ENCODE assay signal across 2 cellular contexts in genomic region chr7:30353532-30353931, GRCh38.
TF ChIP-seq lines count a peak whose summit lies in the region.

No MANE protein-coding gene starts in this region.

TF ChIP-seq in GM23338, 12 proteins besides CTCF, POLR2A, EP300 and RAD21 (continued from another document):
- TF ChIP-seq, protein P1, sequence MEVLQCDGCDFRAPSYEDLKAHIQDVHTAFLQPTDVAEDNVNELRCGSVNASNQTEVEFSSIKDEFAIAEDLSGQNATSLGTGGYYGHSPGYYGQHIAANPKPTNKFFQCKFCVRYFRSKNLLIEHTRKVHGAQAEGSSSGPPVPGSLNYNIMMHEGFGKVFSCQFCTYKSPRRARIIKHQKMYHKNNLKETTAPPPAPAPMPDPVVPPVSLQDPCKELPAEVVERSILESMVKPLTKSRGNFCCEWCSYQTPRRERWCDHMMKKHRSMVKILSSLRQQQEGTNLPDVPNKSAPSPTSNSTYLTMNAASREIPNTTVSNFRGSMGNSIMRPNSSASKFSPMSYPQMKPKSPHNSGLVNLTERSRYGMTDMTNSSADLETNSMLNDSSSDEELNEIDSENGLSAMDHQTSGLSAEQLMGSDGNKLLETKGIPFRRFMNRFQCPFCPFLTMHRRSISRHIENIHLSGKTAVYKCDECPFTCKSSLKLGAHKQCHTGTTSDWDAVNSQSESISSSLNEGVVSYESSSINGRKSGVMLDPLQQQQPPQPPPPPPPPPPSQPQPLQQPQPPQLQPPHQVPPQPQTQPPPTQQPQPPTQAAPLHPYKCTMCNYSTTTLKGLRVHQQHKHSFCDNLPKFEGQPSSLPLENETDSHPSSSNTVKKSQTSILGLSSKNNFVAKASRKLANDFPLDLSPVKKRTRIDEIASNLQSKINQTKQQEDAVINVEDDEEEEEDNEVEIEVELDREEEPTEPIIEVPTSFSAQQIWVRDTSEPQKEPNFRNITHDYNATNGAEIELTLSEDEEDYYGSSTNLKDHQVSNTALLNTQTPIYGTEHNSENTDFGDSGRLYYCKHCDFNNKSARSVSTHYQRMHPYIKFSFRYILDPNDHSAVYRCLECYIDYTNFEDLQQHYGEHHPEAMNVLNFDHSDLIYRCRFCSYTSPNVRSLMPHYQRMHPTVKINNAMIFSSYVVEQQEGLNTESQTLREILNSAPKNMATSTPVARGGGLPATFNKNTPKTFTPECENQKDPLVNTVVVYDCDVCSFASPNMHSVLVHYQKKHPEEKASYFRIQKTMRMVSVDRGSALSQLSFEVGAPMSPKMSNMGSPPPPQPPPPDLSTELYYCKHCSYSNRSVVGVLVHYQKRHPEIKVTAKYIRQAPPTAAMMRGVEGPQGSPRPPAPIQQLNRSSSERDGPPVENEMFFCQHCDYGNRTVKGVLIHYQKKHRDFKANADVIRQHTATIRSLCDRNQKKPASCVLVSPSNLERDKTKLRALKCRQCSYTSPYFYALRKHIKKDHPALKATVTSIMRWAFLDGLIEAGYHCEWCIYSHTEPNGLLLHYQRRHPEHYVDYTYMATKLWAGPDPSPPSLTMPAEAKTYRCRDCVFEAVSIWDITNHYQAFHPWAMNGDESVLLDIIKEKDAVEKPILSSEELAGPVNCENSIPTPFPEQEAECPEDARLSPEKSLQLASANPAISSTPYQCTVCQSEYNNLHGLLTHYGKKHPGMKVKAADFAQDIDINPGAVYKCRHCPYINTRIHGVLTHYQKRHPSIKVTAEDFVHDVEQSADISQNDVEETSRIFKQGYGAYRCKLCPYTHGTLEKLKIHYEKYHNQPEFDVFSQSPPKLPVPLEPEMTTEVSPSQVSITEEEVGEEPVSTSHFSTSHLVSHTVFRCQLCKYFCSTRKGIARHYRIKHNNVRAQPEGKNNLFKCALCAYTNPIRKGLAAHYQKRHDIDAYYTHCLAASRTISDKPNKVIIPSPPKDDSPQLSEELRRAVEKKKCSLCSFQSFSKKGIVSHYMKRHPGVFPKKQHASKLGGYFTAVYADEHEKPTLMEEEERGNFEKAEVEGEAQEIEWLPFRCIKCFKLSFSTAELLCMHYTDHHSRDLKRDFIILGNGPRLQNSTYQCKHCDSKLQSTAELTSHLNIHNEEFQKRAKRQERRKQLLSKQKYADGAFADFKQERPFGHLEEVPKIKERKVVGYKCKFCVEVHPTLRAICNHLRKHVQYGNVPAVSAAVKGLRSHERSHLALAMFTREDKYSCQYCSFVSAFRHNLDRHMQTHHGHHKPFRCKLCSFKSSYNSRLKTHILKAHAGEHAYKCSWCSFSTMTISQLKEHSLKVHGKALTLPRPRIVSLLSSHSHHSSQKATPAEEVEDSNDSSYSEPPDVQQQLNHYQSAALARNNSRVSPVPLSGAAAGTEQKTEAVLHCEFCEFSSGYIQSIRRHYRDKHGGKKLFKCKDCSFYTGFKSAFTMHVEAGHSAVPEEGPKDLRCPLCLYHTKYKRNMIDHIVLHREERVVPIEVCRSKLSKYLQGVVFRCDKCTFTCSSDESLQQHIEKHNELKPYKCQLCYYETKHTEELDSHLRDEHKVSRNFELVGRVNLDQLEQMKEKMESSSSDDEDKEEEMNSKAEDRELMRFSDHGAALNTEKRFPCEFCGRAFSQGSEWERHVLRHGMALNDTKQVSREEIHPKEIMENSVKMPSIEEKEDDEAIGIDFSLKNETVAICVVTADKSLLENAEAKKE (CRISPR knock-in tag; IDR thresholded peaks at IDR 0.05) = no peak
- no peak for TF ChIP-seq REST (IDR thresholded peaks at IDR 0.05; ENCODE audit: unreplicated experiment)
- no peak for TF ChIP-seq EZH2phosphoT487 (IDR thresholded peaks at IDR 0.05; ENCODE audit: unreplicated experiment)
- no peak for TF ChIP-seq ETS1 (IDR thresholded peaks at IDR 0.05)
- no peak for TF ChIP-seq NANOG (IDR thresholded peaks at IDR 0.05; ENCODE audit: borderline replicate concordance)
- no peak for TF ChIP-seq CREB1 (CRISPR knock-in tag; IDR thresholded peaks at IDR 0.05; ENCODE audit: low read depth)

TF ChIP-seq in K562, 482 proteins besides CTCF, POLR2A, EP300 and RAD21 (continued from another document):
- TF ChIP-seq STAT6 (CRISPR knock-in tag; IDR thresholded peaks at IDR 0.05) (no peak), CLOCK (CRISPR knock-in tag; IDR thresholded peaks at IDR 0.05; ENCODE audit: borderline replicate concordance) (no peak), CREM (IDR thresholded peaks at IDR 0.05; ENCODE audit: low read depth) (no peak), CEBPG (CRISPR knock-in tag; IDR thresholded peaks at IDR 0.05) (no peak), CEBPG (tag; conservative IDR thresholded peaks at IDR 0.05 in 1 of 2, IDR thresholded peaks at IDR 0.05 in 1 of 2) (peak; percentile 32 to 68; a peak in 3 of 4 replicates), CEBPB (tag; IDR thresholded peaks at IDR 0.05) (peak; percentile 59)
- TF ChIP-seq, protein P2, sequence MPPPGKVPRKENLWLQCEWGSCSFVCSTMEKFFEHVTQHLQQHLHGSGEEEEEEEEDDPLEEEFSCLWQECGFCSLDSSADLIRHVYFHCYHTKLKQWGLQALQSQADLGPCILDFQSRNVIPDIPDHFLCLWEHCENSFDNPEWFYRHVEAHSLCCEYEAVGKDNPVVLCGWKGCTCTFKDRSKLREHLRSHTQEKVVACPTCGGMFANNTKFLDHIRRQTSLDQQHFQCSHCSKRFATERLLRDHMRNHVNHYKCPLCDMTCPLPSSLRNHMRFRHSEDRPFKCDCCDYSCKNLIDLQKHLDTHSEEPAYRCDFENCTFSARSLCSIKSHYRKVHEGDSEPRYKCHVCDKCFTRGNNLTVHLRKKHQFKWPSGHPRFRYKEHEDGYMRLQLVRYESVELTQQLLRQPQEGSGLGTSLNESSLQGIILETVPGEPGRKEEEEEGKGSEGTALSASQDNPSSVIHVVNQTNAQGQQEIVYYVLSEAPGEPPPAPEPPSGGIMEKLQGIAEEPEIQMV (tag; conservative IDR thresholded peaks at IDR 0.05; ENCODE audit: low read depth) = no peak
- TF ChIP-seq, protein P3, sequence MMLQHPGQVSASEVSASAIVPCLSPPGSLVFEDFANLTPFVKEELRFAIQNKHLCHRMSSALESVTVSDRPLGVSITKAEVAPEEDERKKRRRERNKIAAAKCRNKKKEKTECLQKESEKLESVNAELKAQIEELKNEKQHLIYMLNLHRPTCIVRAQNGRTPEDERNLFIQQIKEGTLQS (IDR thresholded peaks at IDR 0.05) = peak; percentile 59; the same call in 1 of the 2 replicates
- TF ChIP-seq, protein P3 (CRISPR knock-in tag; conservative IDR thresholded peaks at IDR 0.05) = no peak
